In genomic region chr12:26970136-26970535, GRCh38 we compare ENCODE assay signal across 21 cellular contexts.
"Had no signal": no experiment of that assay in that cellular context is flagged by ENCODE, and none has a peak within 500 bp of the region (broad histone marks: within the 10 kb centered on the region; RNA-seq: fewer than 3 reads in every experiment).

No MANE protein-coding gene starts in this region.

- DNase-seq: effector CD4-positive, alpha-beta T cell; foreskin melanocyte; head of caudate nucleus; left colon; left ventricle myocardium superior; mesendoderm; naive B cell; posterior cingulate gyrus; right cardiac atrium; stimulated activated CD4-positive, alpha-beta T cell treated with anti-CD3 and anti-CD28 coated beads, Interleukin-4, amount 100 ng/mL, for 1 hour; stimulated activated naive CD8-positive, alpha-beta T cell treated with anti-CD3 and anti-CD28 coated beads, Interleukin-15, amount 100 ng/mL, for 72 hours; testis; upper lobe of right lung had no signal

- H3K4me3 Mint-ChIP-seq: naive B cell; stimulated activated memory B cell treated with anti-CD40 and anti-IgM and Interleukin-4, amounts not matched to agents 10 μg/mL and 1 μg/mL and 100 μg/mL, for 72 hours; stimulated activated naive CD8-positive, alpha-beta T cell treated with anti-CD3 and anti-CD28 coated beads, Interleukin-15, amount 100 ng/mL, for 72 hours had no signal

- H3K27ac ChIP-seq: coronary artery, hepatocyte, neutrophil, testis, tibial nerve, upper lobe of right lung, vagina had no signal

- H3K27ac Mint-ChIP-seq: stimulated activated memory B cell treated with anti-CD40 and anti-IgM and Interleukin-4, amounts not matched to agents 10 μg/mL and 1 μg/mL and 100 μg/mL, for 72 hours; stimulated activated naive CD8-positive, alpha-beta T cell treated with anti-CD3 and anti-CD28 coated beads, Interleukin-15, amount 100 ng/mL, for 72 hours had no signal

- H3K27me3 Mint-ChIP-seq: naive B cell; stimulated activated memory B cell treated with anti-CD40 and anti-IgM and Interleukin-4, amounts not matched to agents 10 μg/mL and 1 μg/mL and 100 μg/mL, for 72 hours; stimulated activated naive CD8-positive, alpha-beta T cell treated with anti-CD3 and anti-CD28 coated beads, Interleukin-15, amount 100 ng/mL, for 72 hours had no signal

- H3K4me1 Mint-ChIP-seq: stimulated activated memory B cell treated with anti-CD40 and anti-IgM and Interleukin-4, amounts not matched to agents 10 μg/mL and 1 μg/mL and 100 μg/mL, for 72 hours had no signal

- H3K9me3 ChIP-seq: neutrophil, testis, tibial nerve, upper lobe of right lung, vagina had no signal

- H3K4me3 ChIP-seq: coronary artery, hepatocyte, lung, smooth muscle cell, testis, tibial nerve, upper lobe of right lung, vagina had no signal

- H3K27me3 ChIP-seq: hepatocyte, neutrophil, testis, tibial nerve, upper lobe of right lung, vagina had no signal

- ATAC-seq: left colon; left ventricle myocardium superior; right cardiac atrium; stimulated activated memory B cell treated with anti-CD40 and anti-IgM and Interleukin-4, amounts not matched to agents 10 μg/mL and 1 μg/mL and 100 μg/mL, for 72 hours; stimulated activated naive CD8-positive, alpha-beta T cell treated with anti-CD3 and anti-CD28 coated beads, Interleukin-15, amount 100 ng/mL, for 72 hours; upper lobe of right lung had no signal

- H3K4me1 ChIP-seq: testis, tibial nerve, upper lobe of right lung, vagina had no signal

- H3K9me3 Mint-ChIP-seq: naive B cell; stimulated activated memory B cell treated with anti-CD40 and anti-IgM and Interleukin-4, amounts not matched to agents 10 μg/mL and 1 μg/mL and 100 μg/mL, for 72 hours; stimulated activated naive CD8-positive, alpha-beta T cell treated with anti-CD3 and anti-CD28 coated beads, Interleukin-15, amount 100 ng/mL, for 72 hours had no signal
